Comparison of ENCODE assay signal across 24 cellular contexts in the genomic region with DNA sequence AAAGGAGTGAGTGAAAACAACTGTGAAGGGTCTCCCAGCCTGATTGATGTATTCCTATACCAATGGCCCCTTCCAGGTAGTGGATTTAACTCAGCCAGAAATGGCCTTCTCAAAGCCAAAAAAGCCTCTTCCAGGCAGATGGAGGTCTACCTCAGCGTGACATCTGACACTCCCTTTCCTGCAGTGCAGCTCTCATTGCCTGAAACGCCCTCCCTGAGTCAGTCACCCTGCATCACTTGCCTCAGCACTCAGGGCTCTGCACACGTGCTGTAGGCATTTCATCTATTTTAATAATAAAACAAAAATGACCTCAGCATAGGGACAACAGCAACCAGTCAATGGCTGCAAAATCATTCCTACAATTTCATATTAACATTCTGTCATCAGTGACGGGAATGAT.
"Had no signal": no experiment of that assay in that cellular context is flagged by ENCODE, and none has a peak within 500 bp of the region (broad histone marks: within the 10 kb centered on the region; RNA-seq: fewer than 3 reads in every experiment).

No MANE protein-coding gene starts in this region.

- H3K36me3 ChIP-seq: esophagus squamous epithelium, gastroesophageal sphincter, stomach, thoracic aorta, transverse colon had no signal

- DNase-seq: effector memory CD4-positive, alpha-beta T cell; esophagus squamous epithelium; foreskin fibroblast; glutamatergic neuron; left colon; left ventricle myocardium superior; mesenchymal stem cell; naive thymus-derived CD4-positive, alpha-beta T cell; nephron progenitor cell; psoas muscle; retina; stimulated activated CD4-positive, alpha-beta T cell treated with anti-CD3 and anti-CD28 coated beads, Interleukin-2, amount 100 ng/mL, for 24 hours; stimulated activated CD4-positive, alpha-beta T cell treated with anti-CD3 and anti-CD28 coated beads, Interleukin-4, amount 100 ng/mL, for 4 hours; stimulated activated naive CD4-positive, alpha-beta T cell; stomach; substantia nigra; transverse colon had no signal

- H3K9me3 ChIP-seq: esophagus squamous epithelium, gastroesophageal sphincter, psoas muscle, stomach, thoracic aorta, transverse colon had no signal

- ATAC-seq: gastroesophageal sphincter; left colon; left ventricle myocardium superior; naive thymus-derived CD4-positive, alpha-beta T cell; psoas muscle; sciatic nerve had no signal

- H3K79me2 ChIP-seq: hepatocyte, parathyroid adenoma had no signal

- H3K9ac ChIP-seq: parathyroid adenoma had no signal

- H3K4me1 ChIP-seq: esophagus squamous epithelium, parathyroid adenoma, psoas muscle, stomach, transverse colon had no signal

- H3K27me3 ChIP-seq: esophagus squamous epithelium, gastroesophageal sphincter, hepatocyte, stomach, transverse colon had no signal

- H3K4me2 ChIP-seq: hepatocyte had no signal

- H3K4me3 ChIP-seq: esophagus squamous epithelium, gastroesophageal sphincter, hepatocyte, lung, psoas muscle, skin epidermis, stomach, thoracic aorta, transverse colon had no signal

- H3K27ac ChIP-seq: esophagus squamous epithelium, gastroesophageal sphincter, hepatocyte, parathyroid adenoma, psoas muscle, skin epidermis, stomach, thoracic aorta, transverse colon had no signal
